Comparison of ENCODE assay signal across 8 cellular contexts in the genomic region with DNA sequence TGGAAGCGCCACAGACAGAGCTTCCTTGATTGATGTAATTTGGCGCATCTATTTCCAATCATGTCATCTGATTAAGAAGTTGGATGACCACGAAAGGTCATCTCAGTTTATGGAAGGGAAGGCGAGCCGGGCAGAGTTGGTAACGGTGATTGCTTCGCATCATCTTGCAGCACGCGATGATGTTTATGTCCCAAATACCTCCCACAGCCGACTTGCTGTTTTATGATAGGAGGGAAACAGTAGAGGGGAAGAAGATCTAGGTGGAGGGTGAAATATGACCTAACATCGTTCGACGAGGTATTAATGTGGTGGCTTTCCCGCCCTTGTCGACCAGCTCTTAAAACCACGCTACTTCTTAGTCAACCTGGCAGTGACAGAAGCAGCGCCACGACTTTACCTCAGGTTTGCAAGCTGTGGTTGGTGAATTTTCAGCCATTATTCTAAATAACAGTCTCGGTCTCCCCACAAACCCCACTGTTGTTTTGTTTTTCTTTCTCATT. TPM values are rescaled to one million over a fixed set of nuclear protein-coding genes. Genes with fewer than 3 reads are reported as not detected.
A peak's percentile ranks its signal among the peaks of the same experiment; 100 is the strongest.
DNase-seq lines count a peak whose midpoint lies in the region; ATAC-seq and TF ChIP-seq lines count a peak whose summit lies in the region.

No MANE protein-coding gene starts in this region.

- TF ChIP-seq CTCF in right atrium auricular region (IDR thresholded peaks at IDR 0.05) = no peak

- ATAC-seq in HG03520 (IDR thresholded peaks at IDR 0.05; ENCODE audit: unreplicated experiment) (peak; percentile 8), GM21526 (IDR thresholded peaks at IDR 0.05; ENCODE audit: low FRiP score, unreplicated experiment) (no peak)

- DNase-seq in activated CD8-positive, alpha-beta memory T cell treated with anti-CD3 and anti-CD28 coated beads, Interleukin-2, amount 50 U/mL, for 1 hour (ENCODE audit: extremely low read depth) = peak; percentile 24
- DNase-seq in right atrium auricular region (ENCODE audit: low spot score) (no peak), NCI-H1694 treated with DMSO at 0.1 percent for 48 hours (lab: John Stamatoyannopoulos, UW) (no peak), HCEC 1CT (no peak), T-helper 9 cell (no peak)
- peak in 3 of 4 experiments; percentile 17 to 41 (median 19) for DNase-seq in stimulated activated CD4-positive, alpha-beta T cell treated with anti-CD3 and anti-CD28 coated beads, Interleukin-1b, Interleukin-23, amount 100 ng/mL, for 24 hours (ENCODE audit: low read depth in 4 of 4, low spot score in 1 of 4)

- peak overlapping the region; percentile 64 to 74 for H3K27ac ChIP-seq in right atrium auricular region

- H3K4me3 ChIP-seq in right atrium auricular region = peak overlapping the region; percentile 49 to 90

- no peaks in the 10 kb centered on the region for H3K36me3 ChIP-seq in right atrium auricular region

- H3K27me3 ChIP-seq in right atrium auricular region = no peaks in the 10 kb centered on the region

- peaks cover 0 to 17% of the 10 kb centered on the region in 2 donors for H3K4me1 ChIP-seq in right atrium auricular region

- no peaks in the 10 kb centered on the region for H3K9me3 ChIP-seq in right atrium auricular region

RNA-seq across cellular contexts. Expression of a gene that starts 0.8 kb away (rescaled TPM):
- total RNA-seq in right atrium auricular region = 1 to 10 TPM; 4.0 to 5.7 TPM

Comparison
In these comparisons a context has a peak if more than half of its experiments do, and no peak if none do; other contexts are left out.
1. DNase-seq: peak in activated CD8-positive, alpha-beta memory T cell treated with anti-CD3 and anti-CD28 coated beads, Interleukin-2, amount 50 U/mL, for 1 hour (single experiment) and stimulated activated CD4-positive, alpha-beta T cell treated with anti-CD3 and anti-CD28 coated beads, Interleukin-1b, Interleukin-23, amount 100 ng/mL, for 24 hours (3 of 4); none in right atrium auricular region (single experiment), NCI-H1694 treated with DMSO at 0.1 percent for 48 hours (single experiment), HCEC 1CT (single experiment) and T-helper 9 cell (single experiment).